21 cellular contexts compared by ENCODE assay signal in genomic region chr5:17743580-17744435, GRCh38.
A peak's percentile ranks its signal among the peaks of the same experiment; 100 is the strongest.
DNase-seq lines count a peak whose midpoint lies in the region; ATAC-seq, FAIRE-seq and TF ChIP-seq lines count a peak whose summit lies in the region.
"Had no signal": no experiment of that assay in that cellular context is flagged by ENCODE, and none has a peak within 500 bp of the region (broad histone marks: within the 10 kb centered on the region; RNA-seq: fewer than 3 reads in every experiment).

No MANE protein-coding gene starts in this region.

- POLR2A ChIA-PET in OCI-LY7 (lab: Charles Lee): no interaction called here

- WGBS in GM23248 (ENCODE audit: low coverage in 1 of 2, low lambda C conversion rate in 2 of 2, missing lambda C conversion rate in 2 of 2), 2 experiments: 40% methylated on average over 8 of the region's 8 CpGs

- H3K9ac ChIP-seq in GM23248: no peak overlapping the region

- no peak for ATAC-seq in activated naive CD4-positive, alpha-beta T cell treated with anti-CD3 and anti-CD28 coated beads, Interleukin-2, amount 50 U/mL, for 72 hours
- ATAC-seq in HG03280 (IDR thresholded peaks at IDR 0.05; ENCODE audit: unreplicated experiment): no peak
- ATAC-seq: pancreas had no signal

- H3K9me3 Mint-ChIP-seq in activated naive CD4-positive, alpha-beta T cell treated with anti-CD3 and anti-CD28 coated beads, Interleukin-2, amount 50 U/mL, for 72 hours: peaks cover 4 to 13% of the 10 kb centered on the region in 2 donors
- H3K9me3 Mint-ChIP-seq: endodermal cell had no signal

- H3K36me3 ChIP-seq in GM23248 (ENCODE audit: low read depth) (no peaks in the 10 kb centered on the region), OCI-LY7 (ENCODE audit: insufficient read depth, low read length) (no peaks in the 10 kb centered on the region)
- H3K36me3 ChIP-seq: pancreas, tibial nerve had no signal

- H4K20me1 ChIP-seq in GM23248 (ENCODE audit: insufficient read depth) (no peaks in the 10 kb centered on the region), OCI-LY7 (ENCODE audit: insufficient read depth, low read length) (no peaks in the 10 kb centered on the region)

- H2AFZ ChIP-seq in GM23248 (no peak overlapping the region), OCI-LY7 (ENCODE audit: low read length) (no peak overlapping the region)

- CTCF ChIA-PET in OCI-LY7 (lab: Charles Lee; ENCODE audit: unreplicated experiment): no interaction called here

- intact Hi-C loops in OCI-LY7 (cut with micrococcal nuclease; ENCODE audit: unreplicated experiment): no loop called here

- no peaks in the 10 kb centered on the region for H3K9me2 ChIP-seq in GM23248 (ENCODE audit: insufficient read depth)
- no peaks in the 10 kb centered on the region for H3K9me2 ChIP-seq in OCI-LY7 (ENCODE audit: insufficient read depth, low read length)

- in situ Hi-C loops in GM23248 (cut with MboI): no loop called here

- H3K79me2 ChIP-seq in GM23248 (ENCODE audit: insufficient read depth) (no peaks in the 10 kb centered on the region), OCI-LY7 (ENCODE audit: insufficient read depth, low read depth, low read length) (no peaks in the 10 kb centered on the region)

- no TSS peak for BruUV-seq in OCI-LY7 (replicated peaks; lab: Mats Ljungman, UMichigan)

- H3K4me3 ChIP-seq in GM23248 (no peak overlapping the region), fibroblast of mammary gland (ENCODE audit: control insufficient read depth, low read depth, low read length) (no peak overlapping the region), retinal pigment epithelial cell (ENCODE audit: low read length) (peak overlapping the region; percentile 1), OCI-LY7 (ENCODE audit: low read depth, low read length, poor library complexity, severe bottlenecking) (no peak overlapping the region)
- H3K4me3 ChIP-seq: pancreas, skin epidermis, tibial nerve had no signal

- no peak for FAIRE-seq in RCC 7860 (lab: Jason Lieb, UNC)
- FAIRE-seq: pancreas had no signal

- H3K9me3 ChIP-seq in GM23248 (ENCODE audit: low read depth): no peaks in the 10 kb centered on the region
- no peaks in the 10 kb centered on the region for H3K9me3 ChIP-seq in OCI-LY7 (ENCODE audit: low read length)
- H3K9me3 ChIP-seq: Caco-2, pancreas, tibial nerve had no signal

- no peaks in the 10 kb centered on the region for H3K27me3 ChIP-seq in GM23248 (replicated peaks; ENCODE audit: insufficient read depth)
- H3K27me3 ChIP-seq: pancreas, tibial nerve had no signal

- H3K4me1 ChIP-seq in GM23248 (ENCODE audit: insufficient read depth) (no peaks in the 10 kb centered on the region), OCI-LY7 (ENCODE audit: insufficient read depth, low read length, poor library complexity, severe bottlenecking) (no peaks in the 10 kb centered on the region)
- H3K4me1 ChIP-seq: Caco-2, pancreas, tibial nerve had no signal

- H3K36me3 Mint-ChIP-seq in activated naive CD4-positive, alpha-beta T cell treated with anti-CD3 and anti-CD28 coated beads, Interleukin-2, amount 50 U/mL, for 72 hours: no peaks in the 10 kb centered on the region

- DNase-seq in GM23248 (peak; percentile 20), amniotic epithelial cell (ENCODE audit: low read depth) (peak; percentile 56), fibroblast of mammary gland (ENCODE audit: low read depth) (peak; percentile 54), retinal pigment epithelial cell (ENCODE audit: low read depth) (peak; percentile 45), OCI-LY7 (ENCODE audit: low spot score) (no peak), RCC 7860 (ENCODE audit: low spot score) (no peak)
- no peak for DNase-seq in activated naive CD4-positive, alpha-beta T cell treated with anti-CD3 and anti-CD28 coated beads, Interleukin-2, amount 50 U/mL, for 72 hours (ENCODE audit: low spot score in 2 of 2)
- DNase-seq: activated CD4-positive, CD25-positive, alpha-beta regulatory T cell treated with anti-CD3 and anti-CD28 coated beads, Interleukin-2, amount 50 U/mL, for 72 hours; Caco-2; central memory CD4-positive, alpha-beta T cell; endodermal cell; glutamatergic neuron; HCEC 1CT; kidney; NCI-H1092; NCI-H2171 treated with DMSO at 0.1 percent for 48 hours; pancreas had no signal

- no peaks in the 10 kb centered on the region for H3F3A ChIP-seq in GM23248 (ENCODE audit: insufficient read depth)

- no peak overlapping the region for H3K27ac ChIP-seq in GM23248
- H3K27ac ChIP-seq in OCI-LY7 (ENCODE audit: low read depth, low read length, poor library complexity, severe bottlenecking): no peak overlapping the region
- H3K27ac ChIP-seq: pancreas had no signal

- no peak for TF ChIP-seq CTCF in fibroblast of mammary gland (conservative IDR thresholded peaks at IDR 0.05; ENCODE audit: control insufficient read depth, insufficient read depth, low read depth, low read length)
- TF ChIP-seq CTCF in retinal pigment epithelial cell (conservative IDR thresholded peaks at IDR 0.05; ENCODE audit: low read depth, low read length): no peak
- TF ChIP-seq CTCF in OCI-LY7 (conservative IDR thresholded peaks at IDR 0.05; ENCODE audit: low read length): no peak

- H3K4me2 ChIP-seq in GM23248 (ENCODE audit: unreplicated experiment) (no peak overlapping the region), OCI-LY7 (ENCODE audit: low read length) (no peak overlapping the region)

- H3K27ac Mint-ChIP-seq in activated naive CD4-positive, alpha-beta T cell treated with anti-CD3 and anti-CD28 coated beads, Interleukin-2, amount 50 U/mL, for 72 hours: no peak overlapping the region
- H3K27ac Mint-ChIP-seq: endodermal cell; T-helper 2 cell treated with Interferon-gamma antibody and Interleukin-4, amounts not matched to agents 5 μg/mL and 100 μg/mL, for 36 hours had no signal

Comparison
In these comparisons a context has a peak if more than half of its experiments do, and no peak if none do; other contexts are left out.
1. DNase-seq: peak in GM23248 (single experiment), amniotic epithelial cell (single experiment), fibroblast of mammary gland (single experiment) and retinal pigment epithelial cell (single experiment); none in OCI-LY7 (single experiment), activated naive CD4-positive, alpha-beta T cell treated with anti-CD3 and anti-CD28 coated beads, Interleukin-2, amount 50 U/mL, for 72 hours (0 of 2) and RCC 7860 (single experiment).